In genomic region chr15:62757535-62757934, GRCh38 we compare ENCODE assay signal across 18 cellular contexts.
DNase-seq lines count a peak whose midpoint lies in the region; ATAC-seq, FAIRE-seq and TF ChIP-seq lines count a peak whose summit lies in the region.
"Had no signal": no experiment of that assay in that cellular context is flagged by ENCODE, and none has a peak within 500 bp of the region (broad histone marks: within the 10 kb centered on the region; RNA-seq: fewer than 3 reads in every experiment).

No MANE protein-coding gene starts in this region.

- POLR2A ChIA-PET in SK-N-SH (lab: Yijun Ruan, JAX): interaction anchor here (1.1 kb wide), 1 partner anchor 15 kb away, joined by 4 read pairs; no protein-coding TSS in a partner anchor

- H3K79me2 ChIP-seq in SK-N-SH (ENCODE audit: insufficient read depth): peaks cover 18% of the 10 kb centered on the region; the same call in 1 of the 2 replicates

- peak overlapping the region; percentile 20; the same call in 1 of the 2 replicates for H3K4me2 ChIP-seq in SK-N-SH

- H3K36me3 ChIP-seq in SK-N-SH (replicated peaks in 1 of 2; ENCODE audit: control insufficient read depth in 1 of 2, insufficient read depth in 2 of 2, low read length in 1 of 2): peaks cover 44 to 53% of the 10 kb centered on the region in 2 experiments
- H3K36me3 ChIP-seq in pancreas: peaks cover 0 to 3% (median 0%) of the 10 kb centered on the region in 3 donors

- DNase-seq in SK-N-SH (peak; percentile 59), epithelial cell of prostate (ENCODE audit: low read depth, low spot score) (no peak), pancreas (no peak), urothelium cell line (ENCODE audit: low spot score) (no peak), occipital lobe (lab: John Stamatoyannopoulos, UW) (no peak)
- no peak for DNase-seq in stimulated activated naive CD8-positive, alpha-beta T cell treated with anti-CD3 and anti-CD28 coated beads, Interleukin-15, Interleukin-2, amounts not matched to agents 100 U/mL and 50 U/mL, for 24 hours
- DNase-seq: activated CD4-positive, alpha-beta T cell treated with anti-CD3 and anti-CD28 coated beads for 48 hours; activated T-cell treated with anti-CD3 and anti-CD28 coated beads for 4 hours; left colon; NCI-H1417 treated with DMSO at 0.1 percent for 48 hours; NCI-H2227 treated with DMSO at 0.1 percent for 48 hours; SIG-M5; T-helper 9 cell had no signal

- H2AFZ ChIP-seq in SK-N-SH (ENCODE audit: low read depth): no peak overlapping the region

- H3K4me1 ChIP-seq in SK-N-SH (ENCODE audit: control insufficient read depth in 1 of 2, insufficient read depth in 2 of 2, low read depth in 1 of 2, low read length in 1 of 2) (peaks cover 21 to 30% of the 10 kb centered on the region in 2 experiments), pancreas (peaks cover 14 to 37% (median 35%) of the 10 kb centered on the region in 3 donors)

- H3K9ac ChIP-seq in SK-N-SH: peak overlapping the region; percentile 53

- TF ChIP-seq EP300 in SK-N-SH (IDR thresholded peaks at IDR 0.05; ENCODE audit: borderline replicate concordance in 1 of 2, low read depth in 1 of 2, low read length in 1 of 2): peak in 1 of 2 experiments; percentile 8; a peak in 1 of 4 replicates

- CTCF ChIA-PET in SK-N-SH (lab: Yijun Ruan, JAX): interaction anchor here (1.2 to 8.0 kb wide), 7 partner anchors 13 to 413 kb away, joined by 3 to 89 read pairs (median 5); no protein-coding TSS in a partner anchor

- H3K4me3 ChIP-seq in SK-N-SH (ENCODE audit: low read depth in 2 of 2, low read length in 1 of 2) (no peak overlapping the region), pancreas (no peak overlapping the region)

- TF ChIP-seq CTCF in SK-N-SH (IDR thresholded peaks at IDR 0.05) (no peak), pancreas (IDR thresholded peaks at IDR 0.05) (no peak)

- intact Hi-C loops in pancreas (cut with DNase I): no loop called here

- H3K27me3 ChIP-seq in SK-N-SH (ENCODE audit: insufficient read depth) (no peaks in the 10 kb centered on the region), pancreas (no peaks in the 10 kb centered on the region)

- TF ChIP-seq RAD21 in SK-N-SH (IDR thresholded peaks at IDR 0.05; ENCODE audit: low read length): no peak

- no peaks in the 10 kb centered on the region for H3K9me3 ChIP-seq in SK-N-SH
- no peaks in the 10 kb centered on the region for H3K9me3 ChIP-seq in pancreas

- WGBS in SK-N-SH (ENCODE audit: low lambda C conversion rate): 80% methylated on average over 10 of the region's 10 CpGs
- WGBS in pancreas, 2 donors: 69 to 72% methylated on average over 10 of the region's 10 CpGs

- H3K9me2 ChIP-seq in SK-N-SH: no peaks in the 10 kb centered on the region

- H4K20me1 ChIP-seq in SK-N-SH (ENCODE audit: insufficient read depth): no peaks in the 10 kb centered on the region

- peak overlapping the region; percentile 82 to 84 for H3K27ac ChIP-seq in SK-N-SH (ENCODE audit: low read depth in 2 of 2, low read length in 1 of 2)
- H3K27ac ChIP-seq in epithelial cell of prostate: peak overlapping the region; percentile 78
- H3K27ac ChIP-seq in pancreas: peak overlapping the region; percentile 44 to 83 (median 70)
- H3K27ac ChIP-seq: 22Rv1, C4-2B had no signal

- ATAC-seq in SK-N-SH treated with all-trans-retinoic acid at 6 μM for 48 hours: no peak
- ATAC-seq in pancreas: no peak
- no peak for ATAC-seq in GM21367 (IDR thresholded peaks at IDR 0.05; ENCODE audit: unreplicated experiment)
- ATAC-seq in stimulated activated naive CD8-positive, alpha-beta T cell treated with anti-CD3 and anti-CD28 coated beads, Interleukin-15, Interleukin-2, amounts not matched to agents 100 U/mL and 50 U/mL, for 24 hours: no peak

- FAIRE-seq in pancreas (lab: Jason Lieb, UNC) (no peak), urothelium cell line (lab: Jason Lieb, UNC) (peak; percentile 40)
- FAIRE-seq: colon had no signal

- H3F3A ChIP-seq in SK-N-SH (replicated peaks; ENCODE audit: insufficient read depth): peaks cover 35% of the 10 kb centered on the region

TF ChIP-seq in SK-N-SH, 30 proteins besides CTCF, POLR2A, EP300 and RAD21:
- TF ChIP-seq MXI1 (IDR thresholded peaks at IDR 0.05; ENCODE audit: low read depth, low read length): 0 out of 2 replicates have a peak, but pooled peaks have one; percentile 22
- TF ChIP-seq MAX (IDR thresholded peaks at IDR 0.05; ENCODE audit: low read depth): no peak
- TF ChIP-seq GABPA (IDR thresholded peaks at IDR 0.05; ENCODE audit: low read depth): no peak
- TF ChIP-seq GATA2 (CRISPR knock-in tag; IDR thresholded peaks at IDR 0.05): peak; percentile 87
TF ChIP-seq in SK-N-SH: peak in this region for 2.

TF ChIP-seq in SK-N-SH treated with all-trans-retinoic acid at 6 μM for 48 hours, 23 proteins besides CTCF, POLR2A, EP300 and RAD21 (continues in another document):
- TF ChIP-seq SNAI2 (CRISPR knock-in tag; IDR thresholded peaks at IDR 0.05) (no peak), PATZ1 (CRISPR knock-in tag; IDR thresholded peaks at IDR 0.05; ENCODE audit: borderline replicate concordance) (no peak), ZNF8 (CRISPR knock-in tag; IDR thresholded peaks at IDR 0.05) (no peak), RARB (CRISPR knock-in tag; IDR thresholded peaks at IDR 0.05) (no peak), OSR1 (CRISPR knock-in tag; IDR thresholded peaks at IDR 0.05) (no peak), ZNF70 (CRISPR knock-in tag; IDR thresholded peaks at IDR 0.05) (no peak), ZFP3 (CRISPR knock-in tag; IDR thresholded peaks at IDR 0.05) (no peak), TOX (CRISPR knock-in tag; IDR thresholded peaks at IDR 0.05; ENCODE audit: borderline replicate concordance) (no peak), ZNF565 (CRISPR knock-in tag; conservative IDR thresholded peaks at IDR 0.05; ENCODE audit: low read depth) (no peak), ZC3H10 (CRISPR knock-in tag; IDR thresholded peaks at IDR 0.05) (no peak), TSHZ2 (CRISPR knock-in tag; IDR thresholded peaks at IDR 0.05) (no peak), POU6F1 (CRISPR knock-in tag; IDR thresholded peaks at IDR 0.05; ENCODE audit: borderline replicate concordance, low read depth) (no peak), ISL1 (CRISPR knock-in tag; IDR thresholded peaks at IDR 0.05) (no peak), ZFP30 (CRISPR knock-in tag; IDR thresholded peaks at IDR 0.05) (no peak), GLIS3 (CRISPR knock-in tag; IDR thresholded peaks at IDR 0.05) (no peak)
